8 cellular contexts compared by ENCODE assay signal in genomic region chr10:62038609-62039190, GRCh38.
A peak's percentile ranks its signal among the peaks of the same experiment; 100 is the strongest.
DNase-seq lines count a peak whose midpoint lies in the region; ATAC-seq and TF ChIP-seq lines count a peak whose summit lies in the region.

No MANE protein-coding gene starts in this region.

- no peaks in the 10 kb centered on the region for H3K36me3 ChIP-seq in CD8-positive, alpha-beta memory T cell (ENCODE audit: insufficient read depth, low read length)
- H3K36me3 ChIP-seq in upper lobe of right lung: no peaks in the 10 kb centered on the region

- POLR2A ChIA-PET in CD8-positive, alpha-beta memory T cell (lab: Charles Lee): interaction anchor here (0.6 to 2.0 kb wide), 6 partner anchors 44 to 206 kb away, joined by 3 to 14 read pairs (median 4); partner anchors contain the start of gene ARID5B

- H3K27me3 ChIP-seq in CD8-positive, alpha-beta memory T cell (ENCODE audit: insufficient read depth, low read length, poor library complexity, severe bottlenecking): no peaks in the 10 kb centered on the region
- no peaks in the 10 kb centered on the region for H3K27me3 ChIP-seq in upper lobe of right lung

- intact Hi-C loops in posterior cingulate gyrus (cut with DNase I): loop anchor here (1.0 kb wide), 1 partner anchor 207 kb away; no protein-coding TSS in a partner anchor
- intact Hi-C loops in upper lobe of right lung (cut with DNase I): loop anchor here (10.0 kb wide), 1 partner anchor 196 kb away; no protein-coding TSS in a partner anchor

- peak; percentile 50 to 81 (median 61) for DNase-seq in CD8-positive, alpha-beta memory T cell
- DNase-seq in SK-MEL-5 (ENCODE audit: low read depth, low spot score) (peak; percentile 81), glomerular visceral epithelial cell (ENCODE audit: extremely low spot score) (peak; percentile 69), posterior cingulate gyrus (peak; percentile 23 to 95 (median 73)), upper lobe of right lung (peak; percentile 80)

- peaks cover 49 to 80% (median 70%) of the 10 kb centered on the region in 3 donors for H3K4me1 Mint-ChIP-seq in CD8-positive, alpha-beta memory T cell
- peaks cover 92% of the 10 kb centered on the region for H3K4me1 Mint-ChIP-seq in activated naive CD4-positive, alpha-beta T cell treated with anti-CD3 and anti-CD28 coated beads, Interleukin-2, amount 50 U/mL, for 24 hours

- ATAC-seq in GM21423 (IDR thresholded peaks at IDR 0.05; ENCODE audit: unreplicated experiment) (peak; percentile 54), upper lobe of right lung (peak; percentile 91)

- H3K27me3 Mint-ChIP-seq in CD8-positive, alpha-beta memory T cell: no peaks in the 10 kb centered on the region
- no peaks in the 10 kb centered on the region for H3K27me3 Mint-ChIP-seq in activated naive CD4-positive, alpha-beta T cell treated with anti-CD3 and anti-CD28 coated beads, Interleukin-2, amount 50 U/mL, for 24 hours

- CTCF ChIA-PET in CD8-positive, alpha-beta memory T cell (lab: Charles Lee): interaction anchor here (0.7 to 7.8 kb wide), 35 partner anchors 8 to 377 kb away, joined by 3 to 69 read pairs (median 4); partner anchors contain the start of gene ARID5B

- no peaks in the 10 kb centered on the region for H3K9me3 Mint-ChIP-seq in CD8-positive, alpha-beta memory T cell
- peaks cover 5% of the 10 kb centered on the region for H3K9me3 Mint-ChIP-seq in activated naive CD4-positive, alpha-beta T cell treated with anti-CD3 and anti-CD28 coated beads, Interleukin-2, amount 50 U/mL, for 24 hours

- no peaks in the 10 kb centered on the region for H3K9me3 ChIP-seq in CD8-positive, alpha-beta memory T cell (ENCODE audit: low read length)
- H3K9me3 ChIP-seq in upper lobe of right lung: no peaks in the 10 kb centered on the region

- peak; percentile 87 for TF ChIP-seq CTCF in LNCAP (IDR thresholded peaks at IDR 0.05)
- TF ChIP-seq CTCF in upper lobe of right lung (IDR thresholded peaks at IDR 0.05): peak; percentile 82

- peaks cover 49% of the 10 kb centered on the region for H3K4me1 ChIP-seq in CD8-positive, alpha-beta memory T cell (ENCODE audit: insufficient read depth, low read length)
- peaks cover 27% of the 10 kb centered on the region for H3K4me1 ChIP-seq in upper lobe of right lung

- H3K36me3 Mint-ChIP-seq in CD8-positive, alpha-beta memory T cell: peaks cover 0 to 5% (median 2%) of the 10 kb centered on the region in 3 donors
- peaks cover 16% of the 10 kb centered on the region for H3K36me3 Mint-ChIP-seq in activated naive CD4-positive, alpha-beta T cell treated with anti-CD3 and anti-CD28 coated beads, Interleukin-2, amount 50 U/mL, for 24 hours

- no peak overlapping the region for H3K27ac ChIP-seq in CD8-positive, alpha-beta memory T cell (ENCODE audit: low read depth, low read length)
- H3K27ac ChIP-seq in upper lobe of right lung: peak overlapping the region; percentile 70

- in situ Hi-C loops in SK-MEL-5 (cut with HindIII; ENCODE audit: low pct_unique_long_range_greater_than_20kb, low sequenced_read_pairs): no loop called here

- peak overlapping the region in 6 of 7 donors; percentile 9 to 67 (median 42) for H3K4me3 Mint-ChIP-seq in CD8-positive, alpha-beta memory T cell
- H3K4me3 Mint-ChIP-seq in activated naive CD4-positive, alpha-beta T cell treated with anti-CD3 and anti-CD28 coated beads, Interleukin-2, amount 50 U/mL, for 24 hours: peak overlapping the region; percentile 83

- H3K4me3 ChIP-seq in CD8-positive, alpha-beta memory T cell (ENCODE audit: low read length): peak overlapping the region; percentile 10
- H3K4me3 ChIP-seq in upper lobe of right lung: peak overlapping the region; percentile 20

- peak overlapping the region in 6 of 8 donors; percentile 1 to 78 (median 42) for H3K27ac Mint-ChIP-seq in CD8-positive, alpha-beta memory T cell
- peak overlapping the region; percentile 97 for H3K27ac Mint-ChIP-seq in activated naive CD4-positive, alpha-beta T cell treated with anti-CD3 and anti-CD28 coated beads, Interleukin-2, amount 50 U/mL, for 24 hours
